ENCODE assay signal across 1 cellular context in genomic region chr19:55005684-55006488, GRCh38.
A peak's percentile ranks its signal among the peaks of the same experiment; 100 is the strongest.
TF ChIP-seq lines count a peak whose summit lies in the region.

No MANE protein-coding gene starts in this region.

TF ChIP-seq in neural cell, 6 proteins besides CTCF, POLR2A, EP300 and RAD21 (continued from another document):
- TF ChIP-seq REST (IDR thresholded peaks at IDR 0.05; ENCODE audit: borderline replicate concordance): peak; percentile 14
- peak; percentile 49 for TF ChIP-seq TAF1 (IDR thresholded peaks at IDR 0.05; ENCODE audit: low read depth)
- TF ChIP-seq SMC3 (conservative IDR thresholded peaks at IDR 0.05; ENCODE audit: poor library complexity): no peak
